Comparison of ENCODE assay signal across 8 cellular contexts in genomic region chr12:57590536-57590891, GRCh38. TPM values are rescaled to one million over a fixed set of nuclear protein-coding genes. Genes with fewer than 3 reads are reported as not detected.
DNase-seq lines count a peak whose midpoint lies in the region; ATAC-seq and TF ChIP-seq lines count a peak whose summit lies in the region.

No MANE protein-coding gene starts in this region.

- peaks cover 11% of the 10 kb centered on the region for H3K36me3 Mint-ChIP-seq in activated B cell treated with CpG ODN at 0.5 μM for 24 hours (ENCODE audit: low read depth)

- ATAC-seq in activated B cell treated with CpG ODN at 0.5 μM for 24 hours (ENCODE audit: low read depth) (no peak), HG03432 (IDR thresholded peaks at IDR 0.05; ENCODE audit: unreplicated experiment) (no peak)

- H3K27me3 ChIP-seq in stomach = peaks cover 0 to 5% (median 0%) of the 10 kb centered on the region in 3 donors

- no peak for TF ChIP-seq EP300 in stomach (IDR thresholded peaks at IDR 0.05)

- H3K4me3 Mint-ChIP-seq in activated B cell treated with CpG ODN at 0.5 μM for 24 hours = peak overlapping the region; percentile 88

- peaks cover 2 to 18% (median 14%) of the 10 kb centered on the region in 4 donors for H3K36me3 ChIP-seq in stomach

- POLR2A ChIA-PET in activated B cell treated with CpG ODN at 0.5 μM for 24 hours (lab: Charles Lee) = interaction anchor here (0.6 to 3.4 kb wide), 5 partner anchors 10 to 109 kb away, joined by 4 to 11 read pairs (median 8); partner anchors contain the start of gene DCTN2

- TF ChIP-seq POLR2A in stomach (IDR thresholded peaks at IDR 0.05) = no peak

- H3K9me3 ChIP-seq in stomach = no peaks in the 10 kb centered on the region

- DNase-seq in NCI-H2227 treated with DMSO at 0.1 percent for 48 hours (lab: John Stamatoyannopoulos, UW) = peak; percentile 30
- no peak for DNase-seq in NCI-H2227 (lab: John Stamatoyannopoulos, UW; ENCODE audit: unreplicated experiment)
- DNase-seq in activated B cell treated with CpG ODN at 0.5 μM for 24 hours = no peak
- DNase-seq in stomach = no peak
- DNase-seq in kidney tubule cell (ENCODE audit: low spot score) = no peak
- no peak for DNase-seq in stimulated activated CD4-positive, alpha-beta T cell treated with anti-CD3 and anti-CD28 coated beads, Interleukin-1b, Interleukin-23, amount 100 ng/mL, for 48 hours

- WGBS in stomach, 5 donors = 9 to 16% (median 12%) methylated on average over 4 of the region's 4 CpGs

- H3K27ac ChIP-seq in stomach = peak overlapping the region; percentile 82 to 90 (median 83)

- H3K4me3 ChIP-seq in iPS-11a (ENCODE audit: low read depth, low read length) = peak overlapping the region; percentile 92
- H3K4me3 ChIP-seq in stomach = peak overlapping the region; percentile 70 to 88 (median 78)

- no peak for TF ChIP-seq CTCF in activated B cell treated with CpG ODN at 0.5 μM for 24 hours (IDR thresholded peaks at IDR 0.05)
- TF ChIP-seq CTCF in stomach (IDR thresholded peaks at IDR 0.05) = no peak

- peak overlapping the region; percentile 65 for H3K27ac Mint-ChIP-seq in activated B cell treated with CpG ODN at 0.5 μM for 24 hours

- no peaks in the 10 kb centered on the region for H3K9me3 Mint-ChIP-seq in activated B cell treated with CpG ODN at 0.5 μM for 24 hours

- no peaks in the 10 kb centered on the region for H3K27me3 Mint-ChIP-seq in activated B cell treated with CpG ODN at 0.5 μM for 24 hours

- peaks cover 22 to 31% (median 26%) of the 10 kb centered on the region in 4 donors for H3K4me1 ChIP-seq in stomach

- intact Hi-C loops in activated B cell treated with CpG ODN at 0.5 μM for 24 hours (cut with micrococcal nuclease) (no loop called here), stomach (cut with DNase I; ENCODE audit: low total_unique reads) (no loop called here)

- CTCF ChIA-PET in activated B cell treated with CpG ODN at 0.5 μM for 24 hours (lab: Charles Lee) = interaction anchor here (0.7 to 4.2 kb wide), 2 partner anchors 8 to 73 kb away, joined by 3 to 21 read pairs; no protein-coding TSS in a partner anchor

- H3K4me1 Mint-ChIP-seq in activated B cell treated with CpG ODN at 0.5 μM for 24 hours = peaks cover 19% of the 10 kb centered on the region

RNA-seq across cellular contexts. Expression of gene PIP4K2C, which starts 0.5 kb away (rescaled TPM):
- total RNA-seq in activated B cell treated with CpG ODN at 0.5 μM for 24 hours (16.5 and 17.9 TPM in 2 replicates), stomach (100 to 1,000 TPM in 1 of 5 donors, 10 to 100 TPM in 4; 15.9 to 116 (median 46.1) TPM)
- polyA plus RNA-seq in stomach = 10 to 100 TPM; 14.1 to 39.7 (median 20.1) TPM

RNA-seq across cellular contexts. Expression of gene DTX3, which starts 14.1 kb away (rescaled TPM):
- 3.7 and 3.9 TPM in 2 replicates for total RNA-seq in activated B cell treated with CpG ODN at 0.5 μM for 24 hours
- total RNA-seq in stomach = 10 to 100 TPM in 3 of 5 donors, 1 to 10 TPM in 2; 5.2 to 49.6 (median 14.3) TPM
- 10 to 100 TPM; 14.6 to 26.9 (median 17.1) TPM for polyA plus RNA-seq in stomach

RNA-seq across cellular contexts. Expression of gene ARHGEF25, which starts 20.7 kb away (rescaled TPM):
- total RNA-seq in activated B cell treated with CpG ODN at 0.5 μM for 24 hours (not detected in 2 replicates), stomach (100 to 1,000 TPM in 1 of 5 donors, 10 to 100 TPM in 4; 18.7 to 220 (median 31.8) TPM)
- 10 to 100 TPM; 22.5 to 48.4 (median 24.8) TPM for polyA plus RNA-seq in stomach

RNA-seq across cellular contexts. Expression of gene KIF5A, which starts 40.7 kb away (rescaled TPM):
- total RNA-seq in activated B cell treated with CpG ODN at 0.5 μM for 24 hours (0.13 and 0.15 TPM in 2 replicates), stomach (1 to 10 TPM in 4 of 5 donors, not detected in 1; 1.3 to 2.3 (median 1.6) TPM)
- polyA plus RNA-seq in stomach = under 1 TPM; 0.19 to 0.40 (median 0.31) TPM

RNA-seq across cellular contexts. Expression of gene B4GALNT1, which starts 42.5 kb away (rescaled TPM):
- total RNA-seq in activated B cell treated with CpG ODN at 0.5 μM for 24 hours (0.31 and 0.51 TPM in 2 replicates), stomach (1 to 10 TPM in 1 of 5 donors, not detected in 4; 1.1 TPM)
- under 1 TPM; 0.31 to 0.75 (median 0.60) TPM for polyA plus RNA-seq in stomach

Comparison
In these comparisons a context has a peak if more than half of its experiments do, and no peak if none do; other contexts are left out.
1. RNA of gene ARHGEF25, which starts 20.7 kb away (total RNA-seq): 18.7 to 220 TPM in stomach; not detected in activated B cell treated with CpG ODN at 0.5 μM for 24 hours; every median in the first group is over 10 times any median in the second.